Comparison of ENCODE assay signal across 1 cellular context in the genomic region with DNA sequence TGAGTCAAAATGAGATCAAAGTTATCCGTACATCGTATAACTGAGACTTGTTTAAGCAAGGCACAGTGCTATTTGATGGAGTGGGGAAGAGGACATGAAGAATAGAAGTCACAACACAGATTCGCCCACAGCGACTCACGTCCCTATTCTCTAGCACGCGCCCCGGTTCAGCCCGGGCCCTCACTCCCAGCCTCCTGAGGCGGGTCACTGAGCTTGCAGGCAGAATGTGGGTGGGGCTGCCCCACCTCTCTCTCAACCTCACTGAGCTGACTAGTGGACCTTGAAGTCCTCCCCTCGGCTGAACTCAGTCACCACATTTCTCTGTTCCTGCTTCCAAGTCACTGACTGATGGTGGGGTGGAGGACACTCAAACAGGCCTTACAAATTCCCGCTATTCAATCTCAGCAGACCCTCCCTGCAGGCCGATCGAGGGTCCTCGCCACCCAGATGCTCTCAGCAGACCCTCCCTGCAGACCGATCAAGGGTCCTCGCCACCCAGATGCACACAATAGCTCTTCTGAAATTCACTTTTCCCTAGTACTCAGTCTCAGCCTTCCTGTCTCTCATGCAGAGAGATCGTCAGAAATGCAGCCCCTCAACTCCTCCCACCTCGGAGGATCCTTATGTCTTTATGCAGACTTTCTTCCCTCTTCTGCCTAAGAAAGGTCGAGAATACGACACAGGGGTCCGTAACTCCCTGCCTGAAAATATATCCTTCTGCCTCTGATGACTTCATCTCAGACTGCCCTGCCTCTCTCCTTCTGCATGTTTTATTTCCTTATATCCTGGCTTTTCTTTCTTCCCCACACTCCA.
TF ChIP-seq lines count a peak whose summit lies in the region.

No MANE protein-coding gene starts in this region.

TF ChIP-seq in GM23338, 12 proteins besides CTCF, POLR2A, EP300 and RAD21 (continued from another document):
- TF ChIP-seq, protein P1, sequence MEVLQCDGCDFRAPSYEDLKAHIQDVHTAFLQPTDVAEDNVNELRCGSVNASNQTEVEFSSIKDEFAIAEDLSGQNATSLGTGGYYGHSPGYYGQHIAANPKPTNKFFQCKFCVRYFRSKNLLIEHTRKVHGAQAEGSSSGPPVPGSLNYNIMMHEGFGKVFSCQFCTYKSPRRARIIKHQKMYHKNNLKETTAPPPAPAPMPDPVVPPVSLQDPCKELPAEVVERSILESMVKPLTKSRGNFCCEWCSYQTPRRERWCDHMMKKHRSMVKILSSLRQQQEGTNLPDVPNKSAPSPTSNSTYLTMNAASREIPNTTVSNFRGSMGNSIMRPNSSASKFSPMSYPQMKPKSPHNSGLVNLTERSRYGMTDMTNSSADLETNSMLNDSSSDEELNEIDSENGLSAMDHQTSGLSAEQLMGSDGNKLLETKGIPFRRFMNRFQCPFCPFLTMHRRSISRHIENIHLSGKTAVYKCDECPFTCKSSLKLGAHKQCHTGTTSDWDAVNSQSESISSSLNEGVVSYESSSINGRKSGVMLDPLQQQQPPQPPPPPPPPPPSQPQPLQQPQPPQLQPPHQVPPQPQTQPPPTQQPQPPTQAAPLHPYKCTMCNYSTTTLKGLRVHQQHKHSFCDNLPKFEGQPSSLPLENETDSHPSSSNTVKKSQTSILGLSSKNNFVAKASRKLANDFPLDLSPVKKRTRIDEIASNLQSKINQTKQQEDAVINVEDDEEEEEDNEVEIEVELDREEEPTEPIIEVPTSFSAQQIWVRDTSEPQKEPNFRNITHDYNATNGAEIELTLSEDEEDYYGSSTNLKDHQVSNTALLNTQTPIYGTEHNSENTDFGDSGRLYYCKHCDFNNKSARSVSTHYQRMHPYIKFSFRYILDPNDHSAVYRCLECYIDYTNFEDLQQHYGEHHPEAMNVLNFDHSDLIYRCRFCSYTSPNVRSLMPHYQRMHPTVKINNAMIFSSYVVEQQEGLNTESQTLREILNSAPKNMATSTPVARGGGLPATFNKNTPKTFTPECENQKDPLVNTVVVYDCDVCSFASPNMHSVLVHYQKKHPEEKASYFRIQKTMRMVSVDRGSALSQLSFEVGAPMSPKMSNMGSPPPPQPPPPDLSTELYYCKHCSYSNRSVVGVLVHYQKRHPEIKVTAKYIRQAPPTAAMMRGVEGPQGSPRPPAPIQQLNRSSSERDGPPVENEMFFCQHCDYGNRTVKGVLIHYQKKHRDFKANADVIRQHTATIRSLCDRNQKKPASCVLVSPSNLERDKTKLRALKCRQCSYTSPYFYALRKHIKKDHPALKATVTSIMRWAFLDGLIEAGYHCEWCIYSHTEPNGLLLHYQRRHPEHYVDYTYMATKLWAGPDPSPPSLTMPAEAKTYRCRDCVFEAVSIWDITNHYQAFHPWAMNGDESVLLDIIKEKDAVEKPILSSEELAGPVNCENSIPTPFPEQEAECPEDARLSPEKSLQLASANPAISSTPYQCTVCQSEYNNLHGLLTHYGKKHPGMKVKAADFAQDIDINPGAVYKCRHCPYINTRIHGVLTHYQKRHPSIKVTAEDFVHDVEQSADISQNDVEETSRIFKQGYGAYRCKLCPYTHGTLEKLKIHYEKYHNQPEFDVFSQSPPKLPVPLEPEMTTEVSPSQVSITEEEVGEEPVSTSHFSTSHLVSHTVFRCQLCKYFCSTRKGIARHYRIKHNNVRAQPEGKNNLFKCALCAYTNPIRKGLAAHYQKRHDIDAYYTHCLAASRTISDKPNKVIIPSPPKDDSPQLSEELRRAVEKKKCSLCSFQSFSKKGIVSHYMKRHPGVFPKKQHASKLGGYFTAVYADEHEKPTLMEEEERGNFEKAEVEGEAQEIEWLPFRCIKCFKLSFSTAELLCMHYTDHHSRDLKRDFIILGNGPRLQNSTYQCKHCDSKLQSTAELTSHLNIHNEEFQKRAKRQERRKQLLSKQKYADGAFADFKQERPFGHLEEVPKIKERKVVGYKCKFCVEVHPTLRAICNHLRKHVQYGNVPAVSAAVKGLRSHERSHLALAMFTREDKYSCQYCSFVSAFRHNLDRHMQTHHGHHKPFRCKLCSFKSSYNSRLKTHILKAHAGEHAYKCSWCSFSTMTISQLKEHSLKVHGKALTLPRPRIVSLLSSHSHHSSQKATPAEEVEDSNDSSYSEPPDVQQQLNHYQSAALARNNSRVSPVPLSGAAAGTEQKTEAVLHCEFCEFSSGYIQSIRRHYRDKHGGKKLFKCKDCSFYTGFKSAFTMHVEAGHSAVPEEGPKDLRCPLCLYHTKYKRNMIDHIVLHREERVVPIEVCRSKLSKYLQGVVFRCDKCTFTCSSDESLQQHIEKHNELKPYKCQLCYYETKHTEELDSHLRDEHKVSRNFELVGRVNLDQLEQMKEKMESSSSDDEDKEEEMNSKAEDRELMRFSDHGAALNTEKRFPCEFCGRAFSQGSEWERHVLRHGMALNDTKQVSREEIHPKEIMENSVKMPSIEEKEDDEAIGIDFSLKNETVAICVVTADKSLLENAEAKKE (CRISPR knock-in tag; IDR thresholded peaks at IDR 0.05), result no peak
- no peak for TF ChIP-seq ZNF331 (CRISPR knock-in tag; IDR thresholded peaks at IDR 0.05; ENCODE audit: low read depth)
- TF ChIP-seq NANOG (IDR thresholded peaks at IDR 0.05; ENCODE audit: borderline replicate concordance), result no peak
- no peak for TF ChIP-seq EZH2 (IDR thresholded peaks at IDR 0.05; ENCODE audit: low read depth, unreplicated experiment)
- no peak for TF ChIP-seq POLR2AphosphoS5 (IDR thresholded peaks at IDR 0.05; ENCODE audit: low read depth)
- no peak for TF ChIP-seq EZH2phosphoT487 (IDR thresholded peaks at IDR 0.05; ENCODE audit: unreplicated experiment)
- TF ChIP-seq ZNF114 (CRISPR knock-in tag; IDR thresholded peaks at IDR 0.05), result no peak
- no peak for TF ChIP-seq STAT1 (IDR thresholded peaks at IDR 0.05; ENCODE audit: unreplicated experiment)
